In genomic region chr4:107800058-107800457, GRCh38 we compare ENCODE assay signal across 1 cellular context.
TF ChIP-seq lines count a peak whose summit lies in the region.

No MANE protein-coding gene starts in this region.

TF ChIP-seq in HepG2, 621 proteins besides CTCF, POLR2A, EP300 and RAD21 (continued from another document):
- TF ChIP-seq ZFP90 (CRISPR knock-in tag; IDR thresholded peaks at IDR 0.05; ENCODE audit: borderline replicate concordance) (no peak), HNF4G (IDR thresholded peaks at IDR 0.05; ENCODE audit: borderline replicate concordance, low read depth, low read length) (no peak), HNF4G (CRISPR knock-in tag; IDR thresholded peaks at IDR 0.05; ENCODE audit: borderline replicate concordance, low read depth) (no peak), ZNF773 (CRISPR knock-in tag; IDR thresholded peaks at IDR 0.05; ENCODE audit: borderline replicate concordance) (no peak), PHF21A (CRISPR knock-in tag; IDR thresholded peaks at IDR 0.05) (no peak), ZNF746 (CRISPR knock-in tag; IDR thresholded peaks at IDR 0.05) (no peak), ZNF841 (CRISPR knock-in tag; IDR thresholded peaks at IDR 0.05; ENCODE audit: borderline replicate concordance) (no peak), GFI1 (CRISPR knock-in tag; IDR thresholded peaks at IDR 0.05; ENCODE audit: borderline replicate concordance) (no peak), ZNF24 (IDR thresholded peaks at IDR 0.05) (no peak), RFX5 (IDR thresholded peaks at IDR 0.05; ENCODE audit: low read depth, low read length) (no peak), ATF7 (IDR thresholded peaks at IDR 0.05) (no peak), ATF7 (CRISPR knock-in tag; IDR thresholded peaks at IDR 0.05) (no peak), PCBP1 (IDR thresholded peaks at IDR 0.05; ENCODE audit: borderline replicate concordance, low read depth, low read length) (no peak), TERF1 (CRISPR knock-in tag; IDR thresholded peaks at IDR 0.05) (no peak), CHD2 (IDR thresholded peaks at IDR 0.05; ENCODE audit: low read depth, low read length) (no peak), MEIS2 (CRISPR knock-in tag; IDR thresholded peaks at IDR 0.05) (no peak)
TF ChIP-seq in HepG2: peak in this region for 0.
